In the genomic region with DNA sequence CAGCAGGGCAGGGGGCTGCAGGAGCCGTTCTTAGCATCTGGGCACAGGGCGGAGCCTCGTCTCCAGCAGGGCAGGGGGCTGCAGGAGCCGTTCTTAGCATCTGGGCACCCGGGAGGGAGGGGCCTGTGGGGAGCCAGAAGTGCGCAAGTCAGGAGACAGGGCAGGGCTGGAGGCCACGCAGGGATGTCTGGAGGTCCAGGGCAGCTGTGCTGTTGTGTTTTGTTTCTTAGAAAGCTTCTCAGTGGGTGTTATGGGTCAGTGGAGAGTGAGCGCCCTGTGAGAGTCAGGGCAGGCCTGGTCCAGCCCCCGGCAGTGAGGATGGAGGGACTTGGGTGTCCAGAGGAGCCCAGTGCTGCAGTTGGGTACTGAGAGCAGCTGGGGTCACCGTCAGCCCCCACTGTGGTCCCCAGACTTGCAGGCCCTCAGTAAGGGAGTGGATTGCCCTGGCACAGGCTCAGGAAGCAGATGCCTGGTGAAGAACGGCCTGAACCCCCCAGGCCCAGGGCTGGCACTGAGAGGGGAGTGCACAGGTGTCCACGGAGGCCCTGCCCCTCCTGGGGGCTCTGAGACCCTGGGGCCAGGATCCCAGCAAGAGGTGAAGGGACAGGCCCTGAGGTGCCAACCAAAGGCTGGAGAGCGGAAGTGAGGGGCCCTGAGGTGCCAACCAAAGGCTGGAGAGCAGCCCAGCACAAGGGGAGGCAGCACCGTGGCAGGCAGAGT, we compare ENCODE assay signal across 1 cellular context.
TF ChIP-seq lines count a peak whose summit lies in the region.

No MANE protein-coding gene starts in this region.

TF ChIP-seq in HEK293, 187 proteins besides CTCF, POLR2A, EP300 and RAD21:
- TF ChIP-seq, protein P1, sequence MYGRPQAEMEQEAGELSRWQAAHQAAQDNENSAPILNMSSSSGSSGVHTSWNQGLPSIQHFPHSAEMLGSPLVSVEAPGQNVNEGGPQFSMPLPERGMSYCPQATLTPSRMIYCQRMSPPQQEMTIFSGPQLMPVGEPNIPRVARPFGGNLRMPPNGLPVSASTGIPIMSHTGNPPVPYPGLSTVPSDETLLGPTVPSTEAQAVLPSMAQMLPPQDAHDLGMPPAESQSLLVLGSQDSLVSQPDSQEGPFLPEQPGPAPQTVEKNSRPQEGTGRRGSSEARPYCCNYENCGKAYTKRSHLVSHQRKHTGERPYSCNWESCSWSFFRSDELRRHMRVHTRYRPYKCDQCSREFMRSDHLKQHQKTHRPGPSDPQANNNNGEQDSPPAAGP (tag by site-specific recombination; IDR thresholded peaks at IDR 0.05), result no peak
- TF ChIP-seq ZFP41 (tag by site-specific recombination; IDR thresholded peaks at IDR 0.05; ENCODE audit: borderline replicate concordance) (no peak), ZNF302 (tag by site-specific recombination; IDR thresholded peaks at IDR 0.05; ENCODE audit: low read depth) (no peak), HIC1 (tag by site-specific recombination; IDR thresholded peaks at IDR 0.05) (no peak), BCL6B (tag by site-specific recombination; IDR thresholded peaks at IDR 0.05) (no peak), ZBTB21 (tag by site-specific recombination; IDR thresholded peaks at IDR 0.05) (no peak), ZNF654 (tag by site-specific recombination; IDR thresholded peaks at IDR 0.05; ENCODE audit: low read depth) (no peak), GLIS2 (tag by site-specific recombination; IDR thresholded peaks at IDR 0.05) (0 out of 2 replicates have a peak, but pooled peaks have one; percentile 9), ZIC2 (tag by site-specific recombination; IDR thresholded peaks at IDR 0.05) (peak; percentile 21; the same call in 1 of the 2 replicates), ZNF792 (tag by site-specific recombination; IDR thresholded peaks at IDR 0.05) (no peak)
